Comparison of ENCODE assay signal across 12 cellular contexts in the genomic region with DNA sequence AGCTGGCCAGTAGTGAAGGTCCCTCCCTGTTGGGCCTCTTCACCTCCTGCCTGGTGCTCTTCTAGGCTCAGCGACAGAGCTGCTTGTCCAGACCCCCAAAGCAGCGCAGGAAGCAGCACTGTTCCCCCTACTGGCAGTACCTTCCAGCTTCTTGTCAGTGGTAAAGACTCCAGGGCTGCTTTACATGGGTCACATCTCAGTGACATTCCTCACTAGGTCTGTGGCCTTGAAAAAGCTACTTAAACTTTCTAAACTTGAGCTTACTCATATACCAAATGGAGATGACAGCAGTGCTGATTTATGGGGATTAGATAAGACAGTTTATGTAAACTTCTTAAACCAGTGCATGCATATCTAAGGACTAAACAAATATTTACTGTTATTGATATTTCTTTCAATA.
A peak's percentile ranks its signal among the peaks of the same experiment; 100 is the strongest.
DNase-seq lines count a peak whose midpoint lies in the region; ATAC-seq and TF ChIP-seq lines count a peak whose summit lies in the region.
"Had no signal": no experiment of that assay in that cellular context is flagged by ENCODE, and none has a peak within 500 bp of the region (broad histone marks: within the 10 kb centered on the region; RNA-seq: fewer than 3 reads in every experiment).

No MANE protein-coding gene starts in this region.

- H3K27ac Mint-ChIP-seq in immature natural killer cell, result no peak overlapping the region

- H3K27me3 ChIP-seq in heart right ventricle (no peaks in the 10 kb centered on the region), psoas muscle (ENCODE audit: insufficient read depth in 3 of 3, low read length in 2 of 3) (no peaks in the 10 kb centered on the region), stomach (no peaks in the 10 kb centered on the region)

- no peak overlapping the region for H3K4me3 ChIP-seq in WI38 (ENCODE audit: low read depth, low read length)
- H3K4me3 ChIP-seq in heart right ventricle, result no peak overlapping the region
- H3K4me3 ChIP-seq in psoas muscle, result no peak overlapping the region
- H3K4me3 ChIP-seq in stomach, result no peak overlapping the region

- H3K36me3 Mint-ChIP-seq in immature natural killer cell, result peaks cover 3 to 18% (median 5%) of the 10 kb centered on the region in 3 donors

- intact Hi-C loops in heart right ventricle (cut with DNase I) (loop anchor here in 8 of 10 donors (2.0 to 10.0 kb wide), 5 partner anchors 40 to 117 kb away; partner anchors contain the start of gene FAT4 (in 3 of the 8)), psoas muscle (cut with DNase I) (loop anchor here (10.0 kb wide), 1 partner anchor 117 kb away; the partner anchor contains the start of gene FAT4 (in 2 of the 2)), stomach (cut with DNase I; ENCODE audit: low total_unique reads) (no loop called here)

- H3K4me1 ChIP-seq in heart right ventricle, result peaks cover 0 to 22% (median 10%) of the 10 kb centered on the region in 9 donors
- no peaks in the 10 kb centered on the region for H3K4me1 ChIP-seq in psoas muscle
- H3K4me1 ChIP-seq in stomach, result no peaks in the 10 kb centered on the region

- H3K4me3 Mint-ChIP-seq in immature natural killer cell, result no peak overlapping the region

- peaks cover 0 to 25% (median 6%) of the 10 kb centered on the region in 9 donors for H3K36me3 ChIP-seq in heart right ventricle
- H3K36me3 ChIP-seq in psoas muscle (ENCODE audit: insufficient read depth in 1 of 2, low read depth in 1 of 2), result peaks cover 0 to 6% of the 10 kb centered on the region in 2 donors
- peaks cover 0 to 5% (median 2%) of the 10 kb centered on the region in 4 donors for H3K36me3 ChIP-seq in stomach

- TF ChIP-seq EP300 in stomach (IDR thresholded peaks at IDR 0.05), result no peak

- H3K27me3 Mint-ChIP-seq in immature natural killer cell (ENCODE audit: low read depth in 3 of 3), result no peaks in the 10 kb centered on the region

- DNase-seq in HEK293T (ENCODE audit: extremely low spot score) (peak; percentile 46), heart right ventricle (no peak), psoas muscle (no peak), NCI-H1048 (lab: John Stamatoyannopoulos, UW) (no peak), stomach (no peak), immature natural killer cell (no peak)
- DNase-seq: activated CD8-positive, alpha-beta memory T cell treated with anti-CD3 and anti-CD28 coated beads for 24 hours; NCI-H2029 treated with DMSO at 0.1 percent for 48 hours; SHP77 treated with DMSO at 0.1 percent for 48 hours had no signal

- peak; percentile 21; the same call in 1 of the 2 replicates for TF ChIP-seq CTCF in WI38 (IDR thresholded peaks at IDR 0.05; ENCODE audit: low read depth, low read length)
- TF ChIP-seq CTCF in heart right ventricle (IDR thresholded peaks at IDR 0.05), result peak in 8 of 9 donors; percentile 18 to 54 (median 41)
- TF ChIP-seq CTCF in psoas muscle (IDR thresholded peaks at IDR 0.05), result peak; percentile 13
- no peak for TF ChIP-seq CTCF in stomach (IDR thresholded peaks at IDR 0.05)

- H3K9me3 ChIP-seq in heart right ventricle (no peaks in the 10 kb centered on the region), psoas muscle (no peaks in the 10 kb centered on the region), stomach (no peaks in the 10 kb centered on the region)

- CTCF ChIA-PET in HEK293T (lab: Yijun Ruan, JAX), result interaction anchor here (0.7 kb wide), 1 partner anchor 1635 kb away, joined by 3 read pairs; no protein-coding TSS in a partner anchor

- H3K27ac ChIP-seq in heart right ventricle (peak overlapping the region in 1 of 10 donors; percentile 27), psoas muscle (no peak overlapping the region), stomach (no peak overlapping the region)
- H3K27ac ChIP-seq: HL-60 had no signal

- no peak for TF ChIP-seq POLR2A in stomach (IDR thresholded peaks at IDR 0.05)

- peak in 6 of 8 donors; percentile 75 to 89 (median 80) for ATAC-seq in heart right ventricle
- ATAC-seq in psoas muscle, result peak in 3 of 4 donors; percentile 21 to 55 (median 37)
- ATAC-seq in HG02623 (IDR thresholded peaks at IDR 0.05; ENCODE audit: unreplicated experiment), result no peak

- no peaks in the 10 kb centered on the region for H3K9me3 Mint-ChIP-seq in immature natural killer cell

- peaks cover under 1 to 6% of the 10 kb centered on the region in 2 donors for H3K4me1 Mint-ChIP-seq in immature natural killer cell

- POLR2A ChIA-PET in HEK293T (lab: Yijun Ruan, JAX), result no interaction called here

- 39 to 44% methylated on average over 2 of the region's 2 CpGs for WGBS in heart right ventricle, 2 donors
- 55 to 68% (median 63%) methylated on average over 2 of the region's 2 CpGs for WGBS in psoas muscle, 3 donors
- WGBS in stomach, 5 donors, result 40 to 66% (median 49%) methylated on average over 2 of the region's 2 CpGs

TF ChIP-seq in HEK293T, 16 proteins besides CTCF, POLR2A, EP300 and RAD21:
- TF ChIP-seq PKNOX1 (IDR thresholded peaks at IDR 0.05) (peak; percentile 47; the same call in 1 of the 2 replicates), CTBP1 (IDR thresholded peaks at IDR 0.05; ENCODE audit: borderline replicate concordance) (no peak), FOXA1 (IDR thresholded peaks at IDR 0.05) (no peak)

Comparison
In these comparisons a context has a peak if more than half of its experiments do, and no peak if none do; other contexts are left out.
1. CTCF ChIP-seq: peak in WI38 (single experiment), heart right ventricle (8 of 9) and psoas muscle (single experiment); none in stomach (0 of 7).